In the genomic region with DNA sequence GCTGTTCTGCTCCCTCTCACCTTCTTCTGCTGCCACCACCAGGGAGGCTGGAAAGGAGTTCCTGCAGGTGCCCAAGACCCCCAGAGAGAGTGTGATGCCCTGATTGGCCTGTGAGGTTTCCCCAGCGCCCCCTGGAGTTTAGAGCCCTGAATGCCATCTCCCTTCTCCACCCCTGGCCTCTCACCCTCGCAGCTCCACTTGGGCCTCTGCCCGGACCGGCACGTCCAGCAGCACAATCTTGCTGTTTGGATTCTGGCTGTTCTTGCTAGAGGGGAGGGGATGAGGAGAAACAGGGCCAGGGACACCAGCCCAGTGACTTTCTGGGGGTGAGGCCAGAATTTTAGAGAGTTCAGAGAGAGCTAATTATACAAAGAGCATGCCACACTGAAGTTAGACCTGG, we compare ENCODE assay signal across 8 cellular contexts. TPM values are rescaled to one million over a fixed set of nuclear protein-coding genes. Genes with fewer than 3 reads are reported as not detected.
DNase-seq lines count a peak whose midpoint lies in the region; ATAC-seq and TF ChIP-seq lines count a peak whose summit lies in the region.

No MANE protein-coding gene starts in this region.

- TF ChIP-seq CTCF in MCF 10A (IDR thresholded peaks at IDR 0.05; ENCODE audit: unreplicated experiment) (peak; percentile 47), breast epithelium (IDR thresholded peaks at IDR 0.05) (peak in 1 of 3 donors; percentile 29), type B pancreatic cell (conservative IDR thresholded peaks at IDR 0.05) (peak; percentile 64)

- no peaks in the 10 kb centered on the region for H3K9me3 ChIP-seq in breast epithelium

- DNase-seq in MCF 10A (ENCODE audit: unreplicated experiment) (peak; percentile 33), breast epithelium (ENCODE audit: low spot score in 2 of 2) (no peak), left cardiac atrium (peak; percentile 73), type B pancreatic cell (ENCODE audit: extremely low spot score, unreplicated experiment) (no peak)
- DNase-seq in activated CD4-positive, CD25-positive, alpha-beta regulatory T cell treated with anti-CD3 and anti-CD28 coated beads, Interleukin-2, amount 50 U/mL, for 72 hours: no peak

- H3K27me3 Mint-ChIP-seq in MCF 10A (ENCODE audit: insufficient read depth, unreplicated experiment): no peaks in the 10 kb centered on the region
- peaks cover 3% of the 10 kb centered on the region for H3K27me3 Mint-ChIP-seq in type B pancreatic cell
- H3K27me3 Mint-ChIP-seq in activated T-helper 17 cell treated with anti-CD3 and anti-CD28 coated beads, Interleukin-2, amount 50 U/mL, for 72 hours: peaks cover 14% of the 10 kb centered on the region

- intact Hi-C loops in MCF 10A (cut with micrococcal nuclease): no loop called here
- intact Hi-C loops in breast epithelium (cut with DNase I; ENCODE audit: low total_unique reads): no loop called here
- intact Hi-C loops in left cardiac atrium (cut with DNase I): no loop called here

- H3K36me3 Mint-ChIP-seq in MCF 10A (ENCODE audit: insufficient read depth, unreplicated experiment) (no peaks in the 10 kb centered on the region), type B pancreatic cell (no peaks in the 10 kb centered on the region)
- H3K36me3 Mint-ChIP-seq in activated T-helper 17 cell treated with anti-CD3 and anti-CD28 coated beads, Interleukin-2, amount 50 U/mL, for 72 hours (ENCODE audit: low read depth): no peaks in the 10 kb centered on the region

- H3K4me1 Mint-ChIP-seq in MCF 10A (ENCODE audit: insufficient read depth, unreplicated experiment) (no peaks in the 10 kb centered on the region), type B pancreatic cell (ENCODE audit: unreplicated experiment) (no peaks in the 10 kb centered on the region)
- no peaks in the 10 kb centered on the region for H3K4me1 Mint-ChIP-seq in activated T-helper 17 cell treated with anti-CD3 and anti-CD28 coated beads, Interleukin-2, amount 50 U/mL, for 72 hours

- CTCF ChIA-PET in MCF 10A (lab: Yijun Ruan, JAX): interaction anchor here (0.6 kb wide), 1 partner anchor 839 kb away, joined by 3 read pairs; no protein-coding TSS in a partner anchor

- H3K27me3 ChIP-seq in breast epithelium: peaks cover 0 to 8% of the 10 kb centered on the region in 2 donors

- no peaks in the 10 kb centered on the region for H3K4me1 ChIP-seq in breast epithelium

- peak; percentile 74 for ATAC-seq in SK-N-SH treated with all-trans-retinoic acid at 6 μM for 48 hours
- peak; percentile 74 to 91 for ATAC-seq in left cardiac atrium
- ATAC-seq in activated T-helper 17 cell treated with anti-CD3 and anti-CD28 coated beads, Interleukin-2, amount 50 U/mL, for 72 hours (replicated peaks): no peak
- no peak for ATAC-seq in HG03139 (IDR thresholded peaks at IDR 0.05; ENCODE audit: unreplicated experiment)

- no peaks in the 10 kb centered on the region for H3K36me3 ChIP-seq in breast epithelium

- no peak overlapping the region for H3K27ac ChIP-seq in breast epithelium

- BruUV-seq in MCF 10A (replicated peaks; lab: Mats Ljungman, UMichigan): no TSS peak

- POLR2A ChIA-PET in MCF 10A (lab: Yijun Ruan, JAX): interaction anchor here (0.7 to 0.8 kb wide), 2 partner anchors 10 to 377 kb away, joined by 3 to 4 read pairs; no protein-coding TSS in a partner anchor

- TF ChIP-seq POLR2A in breast epithelium (IDR thresholded peaks at IDR 0.05): no peak

- H3K9me3 Mint-ChIP-seq in MCF 10A (ENCODE audit: unreplicated experiment) (no peaks in the 10 kb centered on the region), type B pancreatic cell (no peaks in the 10 kb centered on the region)
- no peaks in the 10 kb centered on the region for H3K9me3 Mint-ChIP-seq in activated T-helper 17 cell treated with anti-CD3 and anti-CD28 coated beads, Interleukin-2, amount 50 U/mL, for 72 hours

- no peak overlapping the region for H3K4me3 Mint-ChIP-seq in MCF 10A (ENCODE audit: unreplicated experiment)
- H3K4me3 Mint-ChIP-seq in type B pancreatic cell: no peak overlapping the region
- H3K4me3 Mint-ChIP-seq in activated T-helper 17 cell treated with anti-CD3 and anti-CD28 coated beads, Interleukin-2, amount 50 U/mL, for 72 hours: no peak overlapping the region

- no peak overlapping the region for H3K4me3 ChIP-seq in breast epithelium

- H3K27ac Mint-ChIP-seq in MCF 10A (ENCODE audit: low read depth, unreplicated experiment) (no peak overlapping the region), type B pancreatic cell (no peak overlapping the region)
- H3K27ac Mint-ChIP-seq in activated T-helper 17 cell treated with anti-CD3 and anti-CD28 coated beads, Interleukin-2, amount 50 U/mL, for 72 hours: no peak overlapping the region

TF ChIP-seq in SK-N-SH treated with all-trans-retinoic acid at 6 μM for 48 hours, 23 proteins besides CTCF, POLR2A, EP300 and RAD21 (continues in another document):
- TF ChIP-seq ZFP30 (CRISPR knock-in tag; IDR thresholded peaks at IDR 0.05): no peak
- no peak for TF ChIP-seq ZNF70 (CRISPR knock-in tag; IDR thresholded peaks at IDR 0.05)
- TF ChIP-seq TOX (CRISPR knock-in tag; IDR thresholded peaks at IDR 0.05; ENCODE audit: borderline replicate concordance): no peak
- no peak for TF ChIP-seq ZC3H10 (CRISPR knock-in tag; IDR thresholded peaks at IDR 0.05)
- TF ChIP-seq RARB (CRISPR knock-in tag; IDR thresholded peaks at IDR 0.05): no peak
- no peak for TF ChIP-seq ZFP3 (CRISPR knock-in tag; IDR thresholded peaks at IDR 0.05)
- no peak for TF ChIP-seq SNAI2 (CRISPR knock-in tag; IDR thresholded peaks at IDR 0.05)
- no peak for TF ChIP-seq CSDC2 (CRISPR knock-in tag; IDR thresholded peaks at IDR 0.05)
- TF ChIP-seq ISL1 (CRISPR knock-in tag; IDR thresholded peaks at IDR 0.05): no peak
- no peak for TF ChIP-seq PPARA (CRISPR knock-in tag; IDR thresholded peaks at IDR 0.05; ENCODE audit: borderline replicate concordance)
- TF ChIP-seq BACH2 (CRISPR knock-in tag; IDR thresholded peaks at IDR 0.05; ENCODE audit: borderline replicate concordance): no peak
- TF ChIP-seq, protein P1, sequence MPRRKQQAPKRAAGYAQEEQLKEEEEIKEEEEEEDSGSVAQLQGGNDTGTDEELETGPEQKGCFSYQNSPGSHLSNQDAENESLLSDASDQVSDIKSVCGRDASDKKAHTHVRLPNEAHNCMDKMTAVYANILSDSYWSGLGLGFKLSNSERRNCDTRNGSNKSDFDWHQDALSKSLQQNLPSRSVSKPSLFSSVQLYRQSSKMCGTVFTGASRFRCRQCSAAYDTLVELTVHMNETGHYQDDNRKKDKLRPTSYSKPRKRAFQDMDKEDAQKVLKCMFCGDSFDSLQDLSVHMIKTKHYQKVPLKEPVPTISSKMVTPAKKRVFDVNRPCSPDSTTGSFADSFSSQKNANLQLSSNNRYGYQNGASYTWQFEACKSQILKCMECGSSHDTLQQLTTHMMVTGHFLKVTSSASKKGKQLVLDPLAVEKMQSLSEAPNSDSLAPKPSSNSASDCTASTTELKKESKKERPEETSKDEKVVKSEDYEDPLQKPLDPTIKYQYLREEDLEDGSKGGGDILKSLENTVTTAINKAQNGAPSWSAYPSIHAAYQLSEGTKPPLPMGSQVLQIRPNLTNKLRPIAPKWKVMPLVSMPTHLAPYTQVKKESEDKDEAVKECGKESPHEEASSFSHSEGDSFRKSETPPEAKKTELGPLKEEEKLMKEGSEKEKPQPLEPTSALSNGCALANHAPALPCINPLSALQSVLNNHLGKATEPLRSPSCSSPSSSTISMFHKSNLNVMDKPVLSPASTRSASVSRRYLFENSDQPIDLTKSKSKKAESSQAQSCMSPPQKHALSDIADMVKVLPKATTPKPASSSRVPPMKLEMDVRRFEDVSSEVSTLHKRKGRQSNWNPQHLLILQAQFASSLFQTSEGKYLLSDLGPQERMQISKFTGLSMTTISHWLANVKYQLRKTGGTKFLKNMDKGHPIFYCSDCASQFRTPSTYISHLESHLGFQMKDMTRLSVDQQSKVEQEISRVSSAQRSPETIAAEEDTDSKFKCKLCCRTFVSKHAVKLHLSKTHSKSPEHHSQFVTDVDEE (CRISPR knock-in tag; IDR thresholded peaks at IDR 0.05): no peak
- TF ChIP-seq ZNF8 (CRISPR knock-in tag; IDR thresholded peaks at IDR 0.05): no peak
- no peak for TF ChIP-seq POU6F1 (CRISPR knock-in tag; IDR thresholded peaks at IDR 0.05; ENCODE audit: borderline replicate concordance, low read depth)

RNA-seq across cellular contexts. Expression of gene FAM171A2, which starts 12.5 kb away (rescaled TPM):
- total RNA-seq in MCF 10A (2022) (0.30 TPM in 1 of 2 replicates, not detected in the other), breast epithelium (1 to 10 TPM in 2 of 3 donors, under 1 TPM in 1; 0.88 to 2.9 (median 2.7) TPM), left cardiac atrium (1 to 10 TPM; 1.2 to 2.4 TPM), type B pancreatic cell (ENCODE audit: low replicate concordance) (13.3 and 34.7 TPM in 2 replicates)
- under 1 TPM; 0.17 to 0.32 TPM for total RNA-seq in activated T-helper 17 cell treated with anti-CD3 and anti-CD28 coated beads, Interleukin-2, amount 50 U/mL, for 72 hours

RNA-seq across cellular contexts. Expression of gene ITGA2B, which starts 13.3 kb away (rescaled TPM):
- 0.12 and 0.52 TPM in 2 replicates for total RNA-seq in MCF 10A (2022)
- 1 to 10 TPM in 2 of 3 donors, under 1 TPM in 1; 0.66 to 1.2 (median 1.1) TPM for total RNA-seq in breast epithelium
- 1 to 10 TPM; 2.4 to 2.7 TPM for total RNA-seq in left cardiac atrium
- total RNA-seq in type B pancreatic cell (ENCODE audit: low replicate concordance): 0.69 and 8.8 TPM in 2 replicates
- total RNA-seq in activated T-helper 17 cell treated with anti-CD3 and anti-CD28 coated beads, Interleukin-2, amount 50 U/mL, for 72 hours: 1 to 10 TPM; 2.2 to 3.7 TPM

RNA-seq across cellular contexts. Expression of gene GRN, which starts 31.0 kb away (rescaled TPM):
- total RNA-seq in MCF 10A (2022) (143 and 144 TPM in 2 replicates), breast epithelium (100 to 1,000 TPM; 166 to 372 (median 252) TPM), left cardiac atrium (100 to 1,000 TPM; 190 to 206 TPM), type B pancreatic cell (ENCODE audit: low replicate concordance) (183 and 236 TPM in 2 replicates)
- total RNA-seq in activated T-helper 17 cell treated with anti-CD3 and anti-CD28 coated beads, Interleukin-2, amount 50 U/mL, for 72 hours: 10 to 100 TPM; 48.5 to 54.5 TPM

RNA-seq across cellular contexts. Expression of gene SLC25A39, which starts 51.5 kb away (rescaled TPM):
- total RNA-seq in MCF 10A (2022): 157 and 169 TPM in 2 replicates
- 10 to 100 TPM; 53.1 to 88.2 (median 64.2) TPM for total RNA-seq in breast epithelium
- total RNA-seq in left cardiac atrium: 10 to 100 TPM; 60.9 to 62.5 TPM
- 137 and 169 TPM in 2 replicates for total RNA-seq in type B pancreatic cell (ENCODE audit: low replicate concordance)
- 100 to 1,000 TPM in 1 of 2 donors, 10 to 100 TPM in 1; 60.3 to 114 TPM for total RNA-seq in activated T-helper 17 cell treated with anti-CD3 and anti-CD28 coated beads, Interleukin-2, amount 50 U/mL, for 72 hours

Comparison
In these comparisons a context has a peak if more than half of its experiments do, and no peak if none do; other contexts are left out.
1. DNase-seq: peak in MCF 10A (single experiment) and left cardiac atrium (single experiment); none in breast epithelium (0 of 2), type B pancreatic cell (single experiment) and activated CD4-positive, CD25-positive, alpha-beta regulatory T cell treated with anti-CD3 and anti-CD28 coated beads, Interleukin-2, amount 50 U/mL, for 72 hours (single experiment).
2. ATAC-seq: peak in SK-N-SH treated with all-trans-retinoic acid at 6 μM for 48 hours (single experiment) and left cardiac atrium (2 of 2); none in activated T-helper 17 cell treated with anti-CD3 and anti-CD28 coated beads, Interleukin-2, amount 50 U/mL, for 72 hours (single experiment) and HG03139 (single experiment).